Comparison of ENCODE assay signal across 6 cellular contexts in the genomic region with DNA sequence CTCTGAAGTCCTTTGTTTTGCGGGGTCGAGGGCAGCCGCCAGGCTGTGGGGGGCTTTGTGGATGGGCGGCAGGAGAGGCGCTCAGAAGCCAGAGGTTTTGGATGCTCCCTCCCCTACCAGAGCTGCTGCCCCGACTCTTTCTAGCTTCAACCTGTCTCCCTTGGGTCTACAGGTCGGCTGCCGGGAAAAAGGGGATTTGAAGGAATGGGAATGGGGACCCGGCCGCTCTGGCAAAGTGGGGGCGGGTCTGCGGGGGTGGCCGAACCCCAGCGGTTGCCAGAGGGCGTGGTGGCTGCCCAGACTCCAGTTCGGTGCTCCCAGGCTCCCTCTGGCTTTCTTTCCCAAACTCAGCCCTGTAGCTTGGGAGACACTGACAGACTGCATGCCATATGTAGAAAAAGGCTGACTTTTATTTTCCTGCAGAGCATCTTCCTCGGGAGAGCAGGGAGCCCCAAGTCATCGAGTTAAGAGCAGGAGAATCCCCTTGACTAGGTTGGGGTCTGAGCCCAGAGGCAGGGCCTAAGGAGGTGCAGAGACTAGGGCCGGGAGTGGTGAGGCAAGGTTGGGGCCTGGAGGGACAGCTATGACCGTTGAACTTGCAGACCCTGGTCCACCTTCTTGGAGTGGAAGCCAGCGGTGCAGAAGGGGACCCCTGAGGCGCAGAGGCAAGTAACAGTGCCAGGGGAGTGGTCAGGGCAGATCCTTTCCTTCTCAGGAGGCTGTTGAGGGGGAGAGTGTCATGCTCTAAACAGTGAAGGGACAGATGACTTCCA. TPM values are rescaled to one million over a fixed set of nuclear protein-coding genes. Genes with fewer than 3 reads are reported as not detected.
DNase-seq lines count a peak whose midpoint lies in the region; ATAC-seq, FAIRE-seq and TF ChIP-seq lines count a peak whose summit lies in the region.

No MANE protein-coding gene starts in this region.

- dilution Hi-C loops in keratinocyte (cut with MboI; ENCODE audit: extremely low pct_ligation_motif_present, low sequenced_read_pairs), result no loop called here

- ATAC-seq in T-cell (replicated peaks in 1 of 4) (no peak), HG03571 (IDR thresholded peaks at IDR 0.05; ENCODE audit: unreplicated experiment) (no peak)

- peak in 1 of 3 experiments; percentile 30 for TF ChIP-seq CTCF in keratinocyte (optimal IDR thresholded peaks at IDR 0.05 in 1 of 3, IDR thresholded peaks at IDR 0.05 in 1 of 3, conservative IDR thresholded peaks at IDR 0.05 in 1 of 3; ENCODE audit: extremely low read depth in 1 of 3, insufficient read depth in 2 of 3, low read length in 3 of 3)

- H3K27ac Mint-ChIP-seq in T-cell, result peak overlapping the region; percentile 94 to 98

- no peaks in the 10 kb centered on the region for H3K9me3 ChIP-seq in keratinocyte (ENCODE audit: control insufficient read depth, low read depth, low read length)

- CTCF ChIA-PET in T-cell (lab: Charles Lee), result interaction anchor here (0.6 to 1.4 kb wide), 3 partner anchors 9 to 29 kb away, joined by 3 to 8 read pairs (median 4); partner anchors contain the start of gene MDC1 (in 1 of the 2)

- peaks cover 63% of the 10 kb centered on the region for H3K79me2 ChIP-seq in keratinocyte (ENCODE audit: control insufficient read depth, insufficient read depth, low read length)

- no peaks in the 10 kb centered on the region for H3K9me1 ChIP-seq in keratinocyte (ENCODE audit: control insufficient read depth, extremely low read depth, insufficient read depth, low read length)

- H3K4me3 Mint-ChIP-seq in T-cell, result peak overlapping the region; percentile 92 to 97 (median 96)

- H3K9me3 Mint-ChIP-seq in T-cell, result no peaks in the 10 kb centered on the region

- no peak for FAIRE-seq in keratinocyte (lab: Jason Lieb, UNC)

- no peaks in the 10 kb centered on the region for H4K20me1 ChIP-seq in keratinocyte (ENCODE audit: control insufficient read depth, extremely low read depth, insufficient read depth, low read length)

- H3K4me2 ChIP-seq in keratinocyte (ENCODE audit: control insufficient read depth, extremely low read depth, insufficient read depth, low read depth, low read length), result peak overlapping the region; percentile 98

- peaks cover 7 to 23% of the 10 kb centered on the region in 2 experiments for H3K36me3 ChIP-seq in keratinocyte (ENCODE audit: control insufficient read depth in 2 of 2, extremely low read depth in 1 of 2, insufficient read depth in 2 of 2, low read length in 2 of 2)

- peaks cover 35% of the 10 kb centered on the region for H3K4me1 ChIP-seq in keratinocyte (ENCODE audit: control insufficient read depth, extremely low read depth, insufficient read depth, low read length)

- peak; percentile 55 for DNase-seq in EH (ENCODE audit: low read depth)
- DNase-seq in T-cell, result no peak
- no peak for DNase-seq in keratinocyte (ENCODE audit: low read depth, low spot score)
- DNase-seq in SIG-M5 (lab: John Stamatoyannopoulos, UW), result no peak
- DNase-seq in NCI-H1436 treated with DMSO at 0.1 percent for 48 hours (lab: John Stamatoyannopoulos, UW), result no peak

- no peak overlapping the region for H2AFZ ChIP-seq in keratinocyte (ENCODE audit: control insufficient read depth, low read length)

- H3K36me3 Mint-ChIP-seq in T-cell, result peaks cover 7% of the 10 kb centered on the region

- peaks cover 41 to 63% (median 46%) of the 10 kb centered on the region in 3 donors for H3K4me1 Mint-ChIP-seq in T-cell

- POLR2A ChIA-PET in T-cell (lab: Charles Lee), result interaction anchor here in 1 of 2 donors (0.8 kb wide), 1 partner anchor 29 kb away, joined by 3 read pairs; the partner anchor contains the start of gene MDC1

- peak overlapping the region; percentile 94 for H3K27ac ChIP-seq in keratinocyte (ENCODE audit: control insufficient read depth, insufficient read depth, low read length)

- H3K9ac ChIP-seq in keratinocyte (ENCODE audit: control insufficient read depth, extremely low read depth, insufficient read depth, low read length), result peak overlapping the region; percentile 97

- no peaks in the 10 kb centered on the region for H3K27me3 ChIP-seq in keratinocyte (ENCODE audit: control insufficient read depth, extremely low read depth, insufficient read depth, low read length)

- H3K4me3 ChIP-seq in keratinocyte (ENCODE audit: control insufficient read depth in 2 of 3, extremely low read depth in 1 of 3, insufficient read depth in 2 of 3, low read depth in 1 of 3, low read length in 3 of 3), result peak overlapping the region; percentile 82 to 90 (median 87)

- H3K27me3 Mint-ChIP-seq in T-cell, result no peaks in the 10 kb centered on the region

RNA-seq across cellular contexts. Expression of gene PPP1R18, which starts 1.4 kb away (rescaled TPM):
- 100 to 1,000 TPM; 109 to 177 (median 156) TPM for total RNA-seq in T-cell
- polyA plus RNA-seq in keratinocyte, result 87.0 to 114 TPM (median 88.9 TPM) in 3 replicates
- 38.2 TPM for polyA plus RNA-seq in keratinocyte (2011; ENCODE audit: low read depth)
- 125 and 130 TPM in 2 replicates for polyA plus RNA-seq in keratinocyte (2011; cell fraction: cytosol; rRNA removed)
- 173 and 187 TPM in 2 replicates for polyA plus RNA-seq in keratinocyte (2011; cell fraction: nucleus; rRNA removed)
- polyA plus RNA-seq in keratinocyte (2012; ENCODE audit: low replicate concordance), result 87.7 and 90.8 TPM in 2 replicates
- 82.2 to 231 TPM (median 104 TPM) in 3 replicates for polyA minus RNA-seq in keratinocyte
- 110 TPM for polyA minus RNA-seq in keratinocyte (2011; cell fraction: cytosol; rRNA and poly(A)+ RNA removed)
- polyA minus RNA-seq in keratinocyte (2011; cell fraction: nucleus; rRNA and poly(A)+ RNA removed), result 60.5 and 75.5 TPM in 2 replicates

RNA-seq across cellular contexts. Expression of gene NRM, which starts 2.9 kb away (rescaled TPM):
- total RNA-seq in T-cell, result 1 to 10 TPM; 4.2 to 6.9 (median 5.5) TPM
- 2.7 to 17.8 TPM (median 7.0 TPM) in 3 replicates for polyA plus RNA-seq in keratinocyte
- polyA plus RNA-seq in keratinocyte (2011; ENCODE audit: low read depth), result not detected
- polyA plus RNA-seq in keratinocyte (2011; cell fraction: cytosol; rRNA removed), result 7.1 and 7.7 TPM in 2 replicates
- polyA plus RNA-seq in keratinocyte (2011; cell fraction: nucleus; rRNA removed), result 7.6 and 8.5 TPM in 2 replicates
- polyA plus RNA-seq in keratinocyte (2012; ENCODE audit: low replicate concordance), result 3.8 and 17.2 TPM in 2 replicates
- 6.0 to 32.4 TPM (median 11.8 TPM) in 3 replicates for polyA minus RNA-seq in keratinocyte
- 9.2 TPM for polyA minus RNA-seq in keratinocyte (2011; cell fraction: cytosol; rRNA and poly(A)+ RNA removed)
- 1.9 and 3.2 TPM in 2 replicates for polyA minus RNA-seq in keratinocyte (2011; cell fraction: nucleus; rRNA and poly(A)+ RNA removed)

RNA-seq across cellular contexts. Expression of gene DHX16, which starts 15.0 kb away (rescaled TPM):
- 10 to 100 TPM; 29.0 to 51.9 (median 46.2) TPM for total RNA-seq in T-cell
- 27.9 to 36.4 TPM (median 34.2 TPM) in 3 replicates for polyA plus RNA-seq in keratinocyte
- polyA plus RNA-seq in keratinocyte (2011; ENCODE audit: low read depth), result 22.4 TPM
- polyA plus RNA-seq in keratinocyte (2011; cell fraction: cytosol; rRNA removed), result 25.8 and 30.8 TPM in 2 replicates
- 81.4 and 88.3 TPM in 2 replicates for polyA plus RNA-seq in keratinocyte (2011; cell fraction: nucleus; rRNA removed)
- polyA plus RNA-seq in keratinocyte (2012; ENCODE audit: low replicate concordance), result 18.0 and 27.7 TPM in 2 replicates
- 39.2 to 59.7 TPM (median 49.4 TPM) in 3 replicates for polyA minus RNA-seq in keratinocyte
- polyA minus RNA-seq in keratinocyte (2011; cell fraction: cytosol; rRNA and poly(A)+ RNA removed), result 23.2 TPM
- polyA minus RNA-seq in keratinocyte (2011; cell fraction: nucleus; rRNA and poly(A)+ RNA removed), result 20.4 and 24.4 TPM in 2 replicates

RNA-seq across cellular contexts. Expression of gene MDC1, which starts 29.2 kb away (rescaled TPM):
- 10 to 100 TPM; 42.3 to 69.7 (median 53.4) TPM for total RNA-seq in T-cell
- 4.2 to 10.0 TPM (median 6.9 TPM) in 3 replicates for polyA plus RNA-seq in keratinocyte
- 2.8 TPM for polyA plus RNA-seq in keratinocyte (2011; ENCODE audit: low read depth)
- polyA plus RNA-seq in keratinocyte (2011; cell fraction: cytosol; rRNA removed), result 5.3 TPM in 2 replicates
- polyA plus RNA-seq in keratinocyte (2011; cell fraction: nucleus; rRNA removed), result 25.1 and 29.9 TPM in 2 replicates
- polyA plus RNA-seq in keratinocyte (2012; ENCODE audit: low replicate concordance), result 5.5 and 41.2 TPM in 2 replicates
- polyA minus RNA-seq in keratinocyte, result 5.6 to 43.2 TPM (median 10.2 TPM) in 3 replicates
- 4.2 TPM for polyA minus RNA-seq in keratinocyte (2011; cell fraction: cytosol; rRNA and poly(A)+ RNA removed)
- 9.6 and 14.6 TPM in 2 replicates for polyA minus RNA-seq in keratinocyte (2011; cell fraction: nucleus; rRNA and poly(A)+ RNA removed)

RNA-seq across cellular contexts. Expression of gene TUBB, which starts 32.3 kb away (rescaled TPM):
- 100 to 1,000 TPM; 108 to 246 (median 202) TPM for total RNA-seq in T-cell
- 1,010 to 1,517 TPM (median 1,159 TPM) in 3 replicates for polyA plus RNA-seq in keratinocyte
- polyA plus RNA-seq in keratinocyte (2011; ENCODE audit: low read depth), result 84.6 TPM
- 1,081 and 1,086 TPM in 2 replicates for polyA plus RNA-seq in keratinocyte (2011; cell fraction: cytosol; rRNA removed)
- polyA plus RNA-seq in keratinocyte (2011; cell fraction: nucleus; rRNA removed), result 643 and 747 TPM in 2 replicates
- polyA plus RNA-seq in keratinocyte (2012; ENCODE audit: low replicate concordance), result 276 and 1,138 TPM in 2 replicates
- polyA minus RNA-seq in keratinocyte, result 1,680 to 1,870 TPM (median 1,801 TPM) in 3 replicates
- polyA minus RNA-seq in keratinocyte (2011; cell fraction: cytosol; rRNA and poly(A)+ RNA removed), result 842 TPM
- 371 and 465 TPM in 2 replicates for polyA minus RNA-seq in keratinocyte (2011; cell fraction: nucleus; rRNA and poly(A)+ RNA removed)
